1 cellular context compared by ENCODE assay signal in the genomic region with DNA sequence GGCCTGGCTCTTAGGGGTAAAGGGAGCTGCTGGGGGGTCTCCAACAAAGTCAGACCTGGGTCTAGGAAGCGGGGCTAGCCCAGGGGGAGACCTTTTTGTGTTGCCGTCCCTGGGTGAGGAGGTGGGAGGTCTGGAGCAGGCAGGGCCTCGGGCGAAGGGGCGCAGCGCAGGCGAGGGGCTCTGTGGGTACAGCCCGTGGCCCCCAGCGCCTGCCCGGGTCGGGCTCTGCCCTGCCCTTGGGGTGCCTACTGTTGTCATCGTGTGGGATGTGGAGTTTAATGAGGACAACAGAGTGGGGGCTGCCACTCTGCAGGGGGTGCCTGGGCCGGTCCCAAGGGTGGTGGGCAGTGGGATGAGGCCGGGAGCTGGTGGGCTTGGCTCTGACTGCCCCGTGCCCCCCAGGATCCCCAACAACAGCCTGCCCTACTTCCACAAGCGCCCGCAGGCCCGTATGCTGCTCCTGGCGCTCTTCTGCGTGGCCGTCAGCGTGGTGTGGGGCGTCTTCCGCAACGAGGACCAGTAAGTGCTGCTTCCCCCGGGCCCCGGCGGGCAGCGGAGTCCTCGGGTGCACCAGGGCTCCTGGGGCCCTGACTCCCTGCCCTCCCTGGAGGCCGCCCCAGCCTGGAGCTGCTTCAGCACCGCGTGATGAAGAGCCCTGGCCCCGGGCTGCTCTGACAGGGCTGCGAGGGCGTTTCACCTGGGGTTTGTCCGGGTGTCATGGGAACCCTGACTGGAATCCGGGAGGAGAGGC.
TF ChIP-seq lines count a peak whose summit lies in the region.

No MANE protein-coding gene starts in this region.

TF ChIP-seq in K562, 482 proteins besides CTCF, POLR2A, EP300 and RAD21:
- no peak for TF ChIP-seq ZNF41 (CRISPR knock-in tag; conservative IDR thresholded peaks at IDR 0.05)
- TF ChIP-seq SMAD4 (CRISPR knock-in tag; conservative IDR thresholded peaks at IDR 0.05), result no peak
- no peak for TF ChIP-seq SUPT5H (IDR thresholded peaks at IDR 0.05)
- no peak for TF ChIP-seq CHD7 (IDR thresholded peaks at IDR 0.05; ENCODE audit: low read depth, low read length)
- peak; percentile 28; the same call in 1 of the 2 replicates for TF ChIP-seq RBFOX2 (IDR thresholded peaks at IDR 0.05; ENCODE audit: low read depth, low read length)
- TF ChIP-seq ZNF184 (CRISPR knock-in tag; IDR thresholded peaks at IDR 0.05), result no peak
